Comparison of ENCODE assay signal across 8 cellular contexts in the genomic region with DNA sequence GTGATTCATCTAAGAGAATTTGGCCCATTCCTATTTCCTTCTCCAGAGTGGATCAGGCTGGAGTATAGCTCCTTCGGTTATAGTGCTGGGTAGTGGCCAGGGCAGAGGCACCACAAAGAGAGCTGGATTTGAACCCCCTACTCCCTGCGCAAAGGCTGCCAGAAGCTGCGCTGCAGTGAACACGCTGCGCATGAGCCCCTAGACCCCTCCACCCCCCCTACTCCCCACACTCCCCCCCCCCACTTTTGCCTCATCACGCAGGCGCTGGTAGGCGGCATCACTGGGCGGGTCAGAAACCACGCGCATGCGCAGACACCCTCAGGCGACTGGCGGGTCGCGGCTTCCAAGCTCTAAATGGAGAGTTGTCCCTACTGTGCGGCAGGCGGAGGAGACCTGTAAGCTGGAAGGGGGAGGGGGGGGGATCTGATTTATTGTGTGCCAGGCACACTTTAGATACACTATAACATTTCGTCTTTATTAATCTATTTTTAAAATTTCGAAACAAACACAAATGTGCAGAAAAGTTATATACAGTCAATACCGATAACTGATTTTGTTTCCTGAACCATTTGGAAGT.
DNase-seq lines count a peak whose midpoint lies in the region; ATAC-seq lines count a peak whose summit lies in the region.

No MANE protein-coding gene starts in this region.

- DNase-seq in EL, result peak; percentile 89
- peak; percentile 93 for DNase-seq in NCI-H510A treated with DMSO at 0.1 percent for 48 hours (lab: John Stamatoyannopoulos, UW)
- DNase-seq in activated CD4-positive, alpha-beta T cell treated with anti-CD3 and anti-CD28 coated beads for 4 hours, result peak; percentile 92 to 94
- peak; percentile 84 to 85 for DNase-seq in stimulated activated CD4-positive, alpha-beta T cell treated with anti-CD3 and anti-CD28 coated beads, Interleukin-1b, Interleukin-23, amount 100 ng/mL, for 1 hour (ENCODE audit: low read depth in 2 of 2)

- H3K27ac ChIP-seq in cingulate gyrus (ENCODE audit: low read depth, low read length) (peak overlapping the region; percentile 69), layer of hippocampus (ENCODE audit: low read depth, low read length) (peak overlapping the region; percentile 60)

- H3K27me3 ChIP-seq in layer of hippocampus (ENCODE audit: control insufficient read depth, insufficient read depth, low read length), result no peaks in the 10 kb centered on the region

- ATAC-seq in HG02938 (IDR thresholded peaks at IDR 0.05; ENCODE audit: unreplicated experiment) (peak; percentile 44), GM21526 (IDR thresholded peaks at IDR 0.05; ENCODE audit: low FRiP score, unreplicated experiment) (no peak)
